In genomic region chr17:69418535-69418934, GRCh38 we compare ENCODE assay signal across 16 cellular contexts. TPM values are rescaled to one million over a fixed set of nuclear protein-coding genes. Genes with fewer than 3 reads are reported as not detected.
A peak's percentile ranks its signal among the peaks of the same experiment; 100 is the strongest.
DNase-seq lines count a peak whose midpoint lies in the region; ATAC-seq and TF ChIP-seq lines count a peak whose summit lies in the region.
"Had no signal": no experiment of that assay in that cellular context is flagged by ENCODE, and none has a peak within 500 bp of the region (broad histone marks: within the 10 kb centered on the region; RNA-seq: fewer than 3 reads in every experiment).

No MANE protein-coding gene starts in this region.

- no peaks in the 10 kb centered on the region for H3K36me3 ChIP-seq in mammary epithelial cell (ENCODE audit: insufficient read depth, low read length)
- H3K36me3 ChIP-seq in neural cell (ENCODE audit: insufficient read depth, low read length), result no peaks in the 10 kb centered on the region
- H3K36me3 ChIP-seq in thyroid gland, result no peaks in the 10 kb centered on the region

- in situ Hi-C loops in mammary epithelial cell (cut with MboI; ENCODE audit: low sequenced_read_pairs in 2 of 2), result no loop called here

- TF ChIP-seq EP300 in neural cell (conservative IDR thresholded peaks at IDR 0.05; ENCODE audit: poor library complexity, severe bottlenecking), result no peak

- H2AFZ ChIP-seq in mammary epithelial cell (ENCODE audit: low read depth, low read length) (no peak overlapping the region), neural cell (ENCODE audit: low read depth, low read length) (no peak overlapping the region)

- H3K79me2 ChIP-seq in mammary epithelial cell (ENCODE audit: insufficient read depth, low read length) (no peaks in the 10 kb centered on the region), neural cell (replicated peaks; ENCODE audit: insufficient read depth, low read length) (peaks cover 44% of the 10 kb centered on the region)

- POLR2A ChIA-PET in MCF 10A (lab: Yijun Ruan, JAX), result interaction anchor here (1.5 to 2.5 kb wide), 3 partner anchors 12 to 92 kb away, joined by 6 to 12 read pairs (median 6); partner anchors contain the start of gene ABCA5

- dilution Hi-C loops in mammary epithelial cell (cut with HindIII; ENCODE audit: low sequenced_read_pairs), result no loop called here

- H4K20me1 ChIP-seq in mammary epithelial cell (ENCODE audit: insufficient read depth, low read length) (no peaks in the 10 kb centered on the region), neural cell (ENCODE audit: insufficient read depth) (no peaks in the 10 kb centered on the region)

- TF ChIP-seq POLR2A in thyroid gland (IDR thresholded peaks at IDR 0.05), result no peak

- H3K27me3 ChIP-seq in mammary epithelial cell (ENCODE audit: insufficient read depth, low read length) (no peaks in the 10 kb centered on the region), neural cell (ENCODE audit: insufficient read depth, low read depth, low read length) (no peaks in the 10 kb centered on the region), thyroid gland (no peaks in the 10 kb centered on the region)

- peaks cover 17% of the 10 kb centered on the region for H3K4me1 Mint-ChIP-seq in MCF 10A (ENCODE audit: insufficient read depth, unreplicated experiment)

- no peak overlapping the region for H3K27ac Mint-ChIP-seq in MCF 10A (ENCODE audit: low read depth, unreplicated experiment)

- 80% methylated on average over 2 of the region's 2 CpGs for WGBS in mammary epithelial cell (ENCODE audit: low coverage, missing lambda C conversion rate)
- WGBS in thyroid gland, 2 donors, result 90 to 91% methylated on average over 2 of the region's 2 CpGs

- TF ChIP-seq CTCF in mammary epithelial cell (conservative IDR thresholded peaks at IDR 0.05 in 1 of 2, IDR thresholded peaks at IDR 0.05 in 1 of 2; ENCODE audit: extremely low read depth in 1 of 2, insufficient read depth in 1 of 2, low read depth in 1 of 2, low read length in 2 of 2), result no peak
- TF ChIP-seq CTCF in MCF 10A (IDR thresholded peaks at IDR 0.05; ENCODE audit: unreplicated experiment), result no peak
- TF ChIP-seq CTCF in neural cell (IDR thresholded peaks at IDR 0.05; ENCODE audit: poor library complexity, severe bottlenecking), result no peak
- TF ChIP-seq CTCF in thyroid gland (IDR thresholded peaks at IDR 0.05), result no peak

- H3K9ac ChIP-seq in mammary epithelial cell (ENCODE audit: insufficient read depth, low read length), result no peak overlapping the region
- no peak overlapping the region for H3K9ac ChIP-seq in neural cell (ENCODE audit: low read length)

- H3F3A ChIP-seq in neural cell (ENCODE audit: insufficient read depth, low read length, poor library complexity, severe bottlenecking), result no peaks in the 10 kb centered on the region

- CTCF ChIA-PET in mammary epithelial cell (lab: Charles Lee; ENCODE audit: low non-redundant PET), result no interaction called here
- CTCF ChIA-PET in MCF 10A (lab: Yijun Ruan, JAX), result interaction anchor here (0.5 kb wide), 1 partner anchor 25 kb away, joined by 3 read pairs; no protein-coding TSS in a partner anchor

- TF ChIP-seq RAD21 in neural cell (conservative IDR thresholded peaks at IDR 0.05), result no peak

- peak overlapping the region; percentile 32 for H3K4me2 ChIP-seq in mammary epithelial cell (ENCODE audit: insufficient read depth, low read depth, low read length)
- H3K4me2 ChIP-seq in neural cell (ENCODE audit: low read length), result peak overlapping the region; percentile 83

- BruUV-seq in mammary epithelial cell (replicated peaks; lab: Mats Ljungman, UMichigan) (no TSS peak), MCF 10A (replicated peaks; lab: Mats Ljungman, UMichigan) (no TSS peak)

- no peaks in the 10 kb centered on the region for H3K9me3 Mint-ChIP-seq in MCF 10A (ENCODE audit: unreplicated experiment)

- H3K9me3 ChIP-seq in mammary epithelial cell (replicated peaks; ENCODE audit: insufficient read depth, low read length), result no peaks in the 10 kb centered on the region
- H3K9me3 ChIP-seq in neural cell (ENCODE audit: low read length), result no peaks in the 10 kb centered on the region
- H3K9me3 ChIP-seq in thyroid gland, result no peaks in the 10 kb centered on the region

- H3K36me3 Mint-ChIP-seq in MCF 10A (ENCODE audit: insufficient read depth, unreplicated experiment), result no peaks in the 10 kb centered on the region

- no peak overlapping the region for H3K27ac ChIP-seq in mammary epithelial cell (ENCODE audit: insufficient read depth, low read depth, low read length)
- H3K27ac ChIP-seq in neural cell (ENCODE audit: low read length), result no peak overlapping the region
- no peak overlapping the region for H3K27ac ChIP-seq in thyroid gland

- H3K4me3 Mint-ChIP-seq in MCF 10A (ENCODE audit: unreplicated experiment), result no peak overlapping the region

- no peak for ATAC-seq in GM18519 (IDR thresholded peaks at IDR 0.05; ENCODE audit: low FRiP score, unreplicated experiment)
- no peak for ATAC-seq in HG03354 (IDR thresholded peaks at IDR 0.05; ENCODE audit: poor library complexity, severe bottlenecking, unreplicated experiment)
- ATAC-seq: HCT116, K562 had no signal

- no peaks in the 10 kb centered on the region for H3K27me3 Mint-ChIP-seq in MCF 10A (ENCODE audit: insufficient read depth, unreplicated experiment)

- no peak overlapping the region for H3K4me3 ChIP-seq in mammary epithelial cell (replicated peaks in 1 of 3; ENCODE audit: insufficient read depth in 1 of 3, low read depth in 2 of 3, low read length in 3 of 3)
- H3K4me3 ChIP-seq in neural cell (ENCODE audit: low read length), result peak overlapping the region; percentile 74
- H3K4me3 ChIP-seq in thyroid gland (replicated peaks in 1 of 3), result no peak overlapping the region
- H3K4me3 ChIP-seq: K562 had no signal

- DNase-seq in mammary epithelial cell (no peak), MCF 10A (ENCODE audit: unreplicated experiment) (no peak), amniotic epithelial cell (ENCODE audit: low read depth) (peak; percentile 36), iPS-NIHi11 (ENCODE audit: low spot score) (no peak), thyroid gland (no peak)
- DNase-seq: Calu3, GF-D8, NCI-H1105, NCI-H1694 treated with DMSO at 0.1 percent for 48 hours, NCI-H510A, SHP77 had no signal

- peaks cover 14% of the 10 kb centered on the region for H3K4me1 ChIP-seq in mammary epithelial cell (ENCODE audit: insufficient read depth, low read length)
- H3K4me1 ChIP-seq in thyroid gland, result peaks cover 12 to 21% of the 10 kb centered on the region in 2 donors

- H3K9me2 ChIP-seq in neural cell (ENCODE audit: insufficient read depth, low read length), result no peaks in the 10 kb centered on the region

- intact Hi-C loops in mammary epithelial cell (cut with micrococcal nuclease) (no loop called here), MCF 10A (cut with micrococcal nuclease) (no loop called here), thyroid gland (cut with DNase I) (no loop called here)

TF ChIP-seq in neural cell, 6 proteins besides CTCF, POLR2A, EP300 and RAD21:
- no peak for TF ChIP-seq MXI1 (conservative IDR thresholded peaks at IDR 0.05; ENCODE audit: poor library complexity, severe bottlenecking)
- TF ChIP-seq POLR2AphosphoS5 (IDR thresholded peaks at IDR 0.05), result no peak
- no peak for TF ChIP-seq TAF1 (IDR thresholded peaks at IDR 0.05; ENCODE audit: low read depth)
- no peak for TF ChIP-seq EZH2 (IDR thresholded peaks at IDR 0.05; ENCODE audit: borderline replicate concordance, insufficient read depth, low read length, poor library complexity, severe bottlenecking)
- no peak for TF ChIP-seq REST (IDR thresholded peaks at IDR 0.05; ENCODE audit: borderline replicate concordance)
- no peak for TF ChIP-seq SMC3 (conservative IDR thresholded peaks at IDR 0.05; ENCODE audit: poor library complexity)

RNA-seq across cellular contexts. Expression of gene MAP2K6, which starts 4.0 kb away (rescaled TPM):
- total RNA-seq in mammary epithelial cell, result 1 to 10 TPM; 1.7 to 2.2 TPM
- polyA plus RNA-seq in mammary epithelial cell, result 1.4 TPM
- polyA minus RNA-seq in mammary epithelial cell, result 2.9 TPM
- 0.28 and 0.37 TPM in 2 replicates for total RNA-seq in MCF 10A (2022)
- polyA plus RNA-seq in neural cell, result 9.1 and 10.5 TPM in 2 replicates
- polyA minus RNA-seq in neural cell, result 32.4 and 41.8 TPM in 2 replicates
- 1 to 10 TPM; 3.6 to 5.6 (median 4.4) TPM for total RNA-seq in thyroid gland
- polyA plus RNA-seq: K562 had no signal
